Comparison of ENCODE assay signal across 1 cellular context in the genomic region with DNA sequence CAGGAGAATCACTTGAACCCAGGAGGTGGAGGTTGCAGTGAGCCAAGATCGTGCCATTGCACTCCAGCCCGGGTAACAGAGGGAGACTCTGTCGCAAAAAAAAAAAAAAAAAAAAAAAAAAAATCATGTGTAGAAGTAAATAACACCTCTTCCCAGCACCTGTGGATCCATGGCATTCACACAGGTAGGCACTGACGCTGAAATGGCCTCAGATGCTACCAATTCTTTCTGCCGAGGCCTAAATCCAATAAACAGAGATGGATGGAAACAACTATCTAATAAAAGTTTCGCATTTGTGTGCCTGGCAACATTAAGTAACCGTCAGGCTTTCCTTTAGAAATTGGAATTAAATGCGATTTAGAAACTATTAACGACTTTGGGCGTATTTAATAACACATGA.
TF ChIP-seq lines count a peak whose summit lies in the region.

No MANE protein-coding gene starts in this region.

TF ChIP-seq in H1, 55 proteins besides CTCF, POLR2A, EP300 and RAD21:
- TF ChIP-seq TEAD4 (IDR thresholded peaks at IDR 0.05; ENCODE audit: low read depth, low read length) = no peak
- TF ChIP-seq RNF2 (IDR thresholded peaks at IDR 0.05; ENCODE audit: borderline replicate concordance, low read depth, low read length, missing control alignments, poor library complexity, severe bottlenecking) = no peak
- no peak for TF ChIP-seq RFX5 (IDR thresholded peaks at IDR 0.05; ENCODE audit: borderline replicate concordance, low read depth, low read length)
- no peak for TF ChIP-seq TBP (IDR thresholded peaks at IDR 0.05; ENCODE audit: low read depth, low read length)
- no peak for TF ChIP-seq SUZ12 (IDR thresholded peaks at IDR 0.05; ENCODE audit: low read length)
- no peak for TF ChIP-seq EZH2 (IDR thresholded peaks at IDR 0.05; ENCODE audit: low read depth, low read length, severe bottlenecking)
- no peak for TF ChIP-seq POLR2AphosphoS5 (IDR thresholded peaks at IDR 0.05; ENCODE audit: low read depth, low read length)
- no peak for TF ChIP-seq JUN (IDR thresholded peaks at IDR 0.05; ENCODE audit: low read depth, low read length)
- TF ChIP-seq ASH2L (IDR thresholded peaks at IDR 0.05; ENCODE audit: low read length) = no peak
- TF ChIP-seq KDM5A (IDR thresholded peaks at IDR 0.05; ENCODE audit: low read length) = no peak
- TF ChIP-seq KDM4A (IDR thresholded peaks at IDR 0.05; ENCODE audit: low read depth, low read length, severe bottlenecking) = no peak
- no peak for TF ChIP-seq CEBPB (IDR thresholded peaks at IDR 0.05; ENCODE audit: low read depth, low read length)
- TF ChIP-seq GTF2F1 (IDR thresholded peaks at IDR 0.05; ENCODE audit: borderline replicate concordance, low read depth, low read length) = no peak
- no peak for TF ChIP-seq RBBP5 (IDR thresholded peaks at IDR 0.05; ENCODE audit: borderline replicate concordance, low read depth, low read length)
- no peak for TF ChIP-seq FOSL1 (IDR thresholded peaks at IDR 0.05; ENCODE audit: insufficient read depth, low read depth, low read length)
- TF ChIP-seq CTBP2 (IDR thresholded peaks at IDR 0.05; ENCODE audit: borderline replicate concordance, insufficient read depth, insufficient read length, low read length) = no peak
- TF ChIP-seq TAF7 (optimal IDR thresholded peaks at IDR 0.05; ENCODE audit: borderline replicate concordance, low read depth, low read length) = no peak
- no peak for TF ChIP-seq SIX5 (IDR thresholded peaks at IDR 0.05; ENCODE audit: low read depth, low read length)
